9 cellular contexts compared by ENCODE assay signal in genomic region chr10:17047908-17048307, GRCh38.
"Had no signal": no experiment of that assay in that cellular context is flagged by ENCODE, and none has a peak within 500 bp of the region (broad histone marks: within the 10 kb centered on the region; RNA-seq: fewer than 3 reads in every experiment).

No MANE protein-coding gene starts in this region.

- H3K4me3 Mint-ChIP-seq: HFFc6 had no signal

- H3K9me3 ChIP-seq: HAP-1 had no signal

- H3K9ac ChIP-seq: KMS-11 had no signal

- DNase-seq: HFFc6, IMR-90, KBM-7 had no signal

- ATAC-seq: HCT116 had no signal

- H3K4me2 ChIP-seq: KMS-11 had no signal

- FAIRE-seq: H1, H54 had no signal

- H3K36me3 ChIP-seq: HAP-1 had no signal

- H3K4me3 ChIP-seq: HAP-1 had no signal

- H3K27ac Mint-ChIP-seq: HFFc6 had no signal

- H3K27ac ChIP-seq: HL-60, KMS-11 had no signal
